In the genomic region with DNA sequence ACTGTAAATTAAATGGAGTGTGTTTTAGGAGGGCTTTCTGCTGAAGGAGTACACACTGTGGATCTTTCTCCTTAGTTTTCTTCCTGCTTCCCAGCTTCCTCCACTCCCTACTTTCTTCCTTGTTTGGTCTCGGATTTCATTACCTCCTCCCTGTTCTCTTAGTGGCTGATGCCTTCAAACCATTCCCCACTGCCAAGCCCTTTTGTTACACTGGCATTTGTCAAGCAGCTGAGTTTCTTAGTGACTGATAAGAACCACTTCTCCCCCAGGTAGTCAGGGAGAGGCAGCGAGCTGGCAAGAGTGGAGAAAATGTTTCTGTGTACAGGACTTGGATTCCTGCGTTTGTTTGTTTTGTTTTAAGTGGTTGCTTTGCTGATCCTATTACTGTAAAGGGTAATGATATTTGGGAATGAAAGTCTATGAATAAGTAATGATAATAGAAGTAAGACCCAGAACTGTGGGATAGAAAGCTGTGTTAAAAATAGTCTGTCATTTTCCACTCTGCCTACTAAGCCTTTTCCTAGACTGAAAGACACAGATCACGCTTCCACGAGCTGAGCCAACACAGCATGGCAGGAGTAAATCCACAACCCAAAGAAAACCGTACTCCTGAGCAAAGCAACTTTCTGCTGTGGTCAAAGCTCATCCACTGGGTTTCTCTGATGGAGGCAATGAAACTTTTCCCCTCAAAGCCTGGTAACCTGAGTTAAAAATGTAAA, we compare ENCODE assay signal across 13 cellular contexts. TPM values are rescaled to one million over a fixed set of nuclear protein-coding genes. Genes with fewer than 3 reads are reported as not detected.
DNase-seq lines count a peak whose midpoint lies in the region; FAIRE-seq and TF ChIP-seq lines count a peak whose summit lies in the region.
"Had no signal": no experiment of that assay in that cellular context is flagged by ENCODE, and none has a peak within 500 bp of the region (broad histone marks: within the 10 kb centered on the region; RNA-seq: fewer than 3 reads in every experiment).

No MANE protein-coding gene starts in this region.

- no peak overlapping the region for H2AK5ac ChIP-seq in H1 (ENCODE audit: low read depth, low read length)

- peak overlapping the region in 1 of 2 experiments; percentile 33; a peak in 1 of 4 replicates for H3K4me2 ChIP-seq in H1 (ENCODE audit: insufficient read depth in 1 of 2, low read depth in 2 of 2, low read length in 2 of 2)

- TF ChIP-seq POLR2A in H1 (IDR thresholded peaks at IDR 0.05; ENCODE audit: control extremely low read depth in 1 of 2, low read depth in 2 of 2, low read length in 2 of 2) (no peak), esophagus squamous epithelium (IDR thresholded peaks at IDR 0.05) (no peak)

- H3K4ac ChIP-seq in H1 (replicated peaks; ENCODE audit: insufficient read length, low read depth, low read length) = no peak overlapping the region

- intact Hi-C loops in esophagus squamous epithelium (cut with DNase I) = no loop called here

- 57% methylated on average over 6 of the region's 6 CpGs; no CpG with 5 or more reads in 1 of the 2 experiments for WGBS in H1 (ENCODE audit: extremely low coverage in 1 of 2, insufficient coverage in 1 of 2, insufficient read length in 1 of 2, insufficient replicate concordance in 2 of 2, low coverage in 1 of 2, low lambda C conversion rate in 2 of 2, missing lambda C conversion rate in 1 of 2), 2 experiments
- 7 to 52% methylated on average over 5 to 6 of the region's 6 CpGs for WGBS in esophagus squamous epithelium, 2 donors

- H4K5ac ChIP-seq in H1 (ENCODE audit: insufficient read length, low read depth, low read length) = no peak overlapping the region

- CTCF ChIA-PET in H1 (lab: Charles Lee; ENCODE audit: partially characterized antibody) (interaction anchor here (0.9 to 2.5 kb wide), 9 partner anchors 11 to 399 kb away, joined by 3 to 10 read pairs (median 4); no protein-coding TSS in a partner anchor), GM10248 (lab: Yijun Ruan, JAX) (interaction anchor here (2.3 kb wide), 1 partner anchor 11 kb away, joined by 4 read pairs; no protein-coding TSS in a partner anchor)
- CTCF ChIA-PET in activated naive CD4-positive, alpha-beta T cell treated with anti-CD3 and anti-CD28 coated beads, Interleukin-2, amount 10 ng/mL, durations not matched to agents 7 days and 5 days (lab: Charles Lee) = interaction anchor here (0.7 kb wide), 1 partner anchor 15 kb away, joined by 3 read pairs; no protein-coding TSS in a partner anchor

- H3K4me1 Mint-ChIP-seq in activated naive CD4-positive, alpha-beta T cell treated with anti-CD3 and anti-CD28 coated beads, Interleukin-2, amount 10 ng/mL, durations not matched to agents 7 days and 5 days = no peaks in the 10 kb centered on the region
- H3K4me1 Mint-ChIP-seq: stimulated activated naive CD8-positive, alpha-beta T cell treated with anti-CD3 and anti-CD28 coated beads, Interleukin-15, amount 100 ng/mL, for 72 hours had no signal

- DNase-seq in DMS79 treated with DMSO at 0.1 percent for 48 hours (lab: John Stamatoyannopoulos, UW) (peak; percentile 96), NCI-H2107 treated with DMSO at 0.1 percent for 48 hours (lab: John Stamatoyannopoulos, UW; ENCODE audit: unreplicated experiment) (peak; percentile 90), H1 (ENCODE audit: low read depth in 1 of 2, low spot score in 2 of 2) (no peak), myocyte (ENCODE audit: low read depth) (peak; percentile 73), GM10248 (ENCODE audit: extremely low spot score) (no peak), HuH-7 (ENCODE audit: low spot score) (no peak), esophagus squamous epithelium (lab: John Stamatoyannopoulos, UW) (no peak)
- no peak for DNase-seq in activated naive CD4-positive, alpha-beta T cell treated with anti-CD3 and anti-CD28 coated beads, Interleukin-2, amount 10 ng/mL, durations not matched to agents 7 days and 5 days
- DNase-seq: DND-41; NCI-H146; stimulated activated naive CD8-positive, alpha-beta T cell treated with anti-CD3 and anti-CD28 coated beads, Interleukin-15, amount 100 ng/mL, for 72 hours; T1000 had no signal

- no peaks in the 10 kb centered on the region for H3K79me2 ChIP-seq in H1 (ENCODE audit: control insufficient read depth in 1 of 2, insufficient read depth in 2 of 2, low read length in 2 of 2)

- peaks cover 0 to 3% (median 0%) of the 10 kb centered on the region in 4 experiments; a peak in 1 of 7 replicates for H3K4me1 ChIP-seq in H1 (replicated peaks in 1 of 4; ENCODE audit: control insufficient read depth in 3 of 4, insufficient read depth in 4 of 4, low read length in 3 of 4)
- peaks cover 0 to 11% (median 0%) of the 10 kb centered on the region in 3 donors for H3K4me1 ChIP-seq in esophagus squamous epithelium

- no peak for TF ChIP-seq CTCF in H1 (IDR thresholded peaks at IDR 0.05; ENCODE audit: control extremely low read depth in 1 of 3, insufficient read depth in 1 of 3, low read depth in 1 of 3, low read length in 3 of 3)
- no peak for TF ChIP-seq CTCF in GM10248 (IDR thresholded peaks at IDR 0.05; ENCODE audit: control extremely low read depth, extremely low read depth, low read depth, missing control alignments)
- no peak for TF ChIP-seq CTCF in esophagus squamous epithelium (IDR thresholded peaks at IDR 0.05)

- no peak overlapping the region for H3K14ac ChIP-seq in H1 (ENCODE audit: insufficient read length)

- H4K8ac ChIP-seq in H1 (ENCODE audit: extremely low read depth, insufficient read depth, low read length) = no peak overlapping the region

- no peak overlapping the region for H2BK120ac ChIP-seq in H1 (replicated peaks; ENCODE audit: low read depth, low read length)

- FAIRE-seq in H1 (lab: Jason Lieb, UNC) = peak; percentile 91

- H2AFZ ChIP-seq in H1 (ENCODE audit: low read length) = peak overlapping the region; percentile 91

- no peaks in the 10 kb centered on the region for H3K9me3 Mint-ChIP-seq in activated naive CD4-positive, alpha-beta T cell treated with anti-CD3 and anti-CD28 coated beads, Interleukin-2, amount 10 ng/mL, durations not matched to agents 7 days and 5 days
- H3K9me3 Mint-ChIP-seq: stimulated activated naive CD8-positive, alpha-beta T cell treated with anti-CD3 and anti-CD28 coated beads, Interleukin-15, amount 100 ng/mL, for 72 hours had no signal

- TF ChIP-seq EP300 in H1 (IDR thresholded peaks at IDR 0.05; ENCODE audit: borderline replicate concordance in 1 of 2, low read depth in 2 of 2, low read length in 2 of 2) = no peak

- H3K9me3 ChIP-seq in H1 (ENCODE audit: insufficient read depth in 2 of 2, low read depth in 1 of 2, low read length in 1 of 2) (no peaks in the 10 kb centered on the region), esophagus squamous epithelium (no peaks in the 10 kb centered on the region)

- no peak overlapping the region for H2BK15ac ChIP-seq in H1 (ENCODE audit: low read length)

- H3K27me3 Mint-ChIP-seq in activated naive CD4-positive, alpha-beta T cell treated with anti-CD3 and anti-CD28 coated beads, Interleukin-2, amount 10 ng/mL, durations not matched to agents 7 days and 5 days = peaks cover 7% of the 10 kb centered on the region

- no peak overlapping the region for H2BK5ac ChIP-seq in H1 (ENCODE audit: low read depth, low read length)

- no peak overlapping the region for H3K27ac Mint-ChIP-seq in activated naive CD4-positive, alpha-beta T cell treated with anti-CD3 and anti-CD28 coated beads, Interleukin-2, amount 10 ng/mL, durations not matched to agents 7 days and 5 days
- H3K27ac Mint-ChIP-seq: stimulated activated naive CD8-positive, alpha-beta T cell treated with anti-CD3 and anti-CD28 coated beads, Interleukin-15, amount 100 ng/mL, for 72 hours had no signal

- no peak overlapping the region for H3K18ac ChIP-seq in H1 (ENCODE audit: extremely low read depth, low read length)

- H3K23me2 ChIP-seq in H1 (ENCODE audit: low read depth, low read length) = no peaks in the 10 kb centered on the region

- H4K20me1 ChIP-seq in H1 (replicated peaks in 1 of 2; ENCODE audit: control insufficient read depth in 1 of 2, insufficient read depth in 2 of 2, low read length in 2 of 2) = no peaks in the 10 kb centered on the region

- H3K27me3 ChIP-seq in H1 (replicated peaks in 1 of 4; ENCODE audit: control insufficient read depth in 3 of 4, extremely low read depth in 1 of 4, insufficient read depth in 3 of 4, low read length in 3 of 4) (no peaks in the 10 kb centered on the region; a peak in 1 of 7 replicates), esophagus squamous epithelium (no peaks in the 10 kb centered on the region)

- no peak overlapping the region for H2BK12ac ChIP-seq in H1 (ENCODE audit: low read depth, low read length)

- no peak overlapping the region for H2BK20ac ChIP-seq in H1 (ENCODE audit: low read length)

- H3K36me3 ChIP-seq in H1 (ENCODE audit: control insufficient read depth in 2 of 4, insufficient read depth in 4 of 4, low read length in 3 of 4) (no peaks in the 10 kb centered on the region), esophagus squamous epithelium (no peaks in the 10 kb centered on the region)

- no peak overlapping the region for H3K56ac ChIP-seq in H1 (replicated peaks; ENCODE audit: insufficient read length, low read depth, low read length)

- H4K91ac ChIP-seq in H1 (replicated peaks; ENCODE audit: insufficient read length, low read length) = no peak overlapping the region

- H3K79me1 ChIP-seq in H1 (ENCODE audit: low read depth, low read length) = no peaks in the 10 kb centered on the region

- H3K36me3 Mint-ChIP-seq in activated naive CD4-positive, alpha-beta T cell treated with anti-CD3 and anti-CD28 coated beads, Interleukin-2, amount 10 ng/mL, durations not matched to agents 7 days and 5 days = no peaks in the 10 kb centered on the region

- no peak overlapping the region for H3K27ac ChIP-seq in H1 (ENCODE audit: low read depth, low read length)
- H3K27ac ChIP-seq in esophagus squamous epithelium = peak overlapping the region in 1 of 4 donors; percentile 26

- H3K4me3 Mint-ChIP-seq in activated naive CD4-positive, alpha-beta T cell treated with anti-CD3 and anti-CD28 coated beads, Interleukin-2, amount 10 ng/mL, durations not matched to agents 7 days and 5 days = no peak overlapping the region
- H3K4me3 Mint-ChIP-seq: stimulated activated naive CD8-positive, alpha-beta T cell treated with anti-CD3 and anti-CD28 coated beads, Interleukin-15, amount 100 ng/mL, for 72 hours had no signal

- H3K23ac ChIP-seq in H1 (ENCODE audit: insufficient read length) = no peak overlapping the region

- TF ChIP-seq RAD21 in H1 (IDR thresholded peaks at IDR 0.05 in 1 of 2, conservative IDR thresholded peaks at IDR 0.05 in 1 of 2; ENCODE audit: low read depth in 2 of 2, low read length in 2 of 2) = no peak

- H3K4me3 ChIP-seq in H1 (ENCODE audit: extremely low read depth in 1 of 4, insufficient read depth in 2 of 4, low read depth in 3 of 4, low read length in 4 of 4) (no peak overlapping the region), esophagus squamous epithelium (no peak overlapping the region)
- H3K4me3 ChIP-seq: skin epidermis had no signal

- POLR2A ChIA-PET in H1 (lab: Charles Lee; ENCODE audit: partially characterized antibody) = interaction anchor here (1.2 to 2.4 kb wide), 3 partner anchors 10 to 152 kb away, joined by 3 to 12 read pairs (median 7); no protein-coding TSS in a partner anchor
- POLR2A ChIA-PET in GM10248 (lab: Yijun Ruan, JAX) = no interaction called here

- H3K9ac ChIP-seq in H1 (replicated peaks in 1 of 4; ENCODE audit: extremely low read depth in 1 of 4, low read depth in 3 of 4, low read length in 3 of 4) = no peak overlapping the region

RNA-seq across cellular contexts. Expression of gene SERTAD4, which starts 10.1 kb away (rescaled TPM):
- 3.2 and 3.3 TPM in 2 replicates for total RNA-seq in H1 (2021; fragmentation: NEBNext Ultra II Directional; extraction: Animal tissue kit (Norgen Biotek cat#: 25700))
- 0.54 and 0.80 TPM in 2 replicates for polyA plus RNA-seq in H1 (2011; rRNA removed)
- polyA plus RNA-seq in H1 (2011; cell fraction: cytosol; rRNA removed) = 0.63 TPM
- polyA plus RNA-seq in H1 (2011; cell fraction: nucleus; rRNA removed) = 1.2 TPM
- polyA plus RNA-seq in H1 (2012, experiment 1 of 2) = 0.92 to 1.7 TPM (median 1.5 TPM) in 4 replicates
- polyA plus RNA-seq in H1 (2012, experiment 2 of 2) = 0.21 TPM
- 3.9 TPM for polyA plus RNA-seq in H1 (2013, experiment 1 of 2)
- 4.0 TPM for polyA plus RNA-seq in H1 (2013, experiment 2 of 2)
- 0.85 and 1.2 TPM in 2 replicates for polyA minus RNA-seq in H1 (2011; rRNA and poly(A)+ RNA removed)
- polyA minus RNA-seq in H1 (2011; cell fraction: cytosol; rRNA and poly(A)+ RNA removed) = 0.51 TPM
- 2.9 TPM for polyA minus RNA-seq in H1 (2011; cell fraction: nucleus; rRNA and poly(A)+ RNA removed)
- total RNA-seq in myocyte = 0.05 TPM in 1 of 2 replicates, not detected in the other
- 9.1 TPM for polyA plus RNA-seq in myocyte (2012)
- 10 to 100 TPM in 2 of 4 donors, 1 to 10 TPM in 2; 6.9 to 16.8 (median 11.5) TPM for total RNA-seq in esophagus squamous epithelium

Comparison
In these comparisons a context has a peak if more than half of its experiments do, and no peak if none do; other contexts are left out.
1. DNase-seq: peak in DMS79 treated with DMSO at 0.1 percent for 48 hours (single experiment), NCI-H2107 treated with DMSO at 0.1 percent for 48 hours (single experiment) and myocyte (single experiment); none in H1 (0 of 2), GM10248 (single experiment), HuH-7 (single experiment), activated naive CD4-positive, alpha-beta T cell treated with anti-CD3 and anti-CD28 coated beads, Interleukin-2, amount 10 ng/mL, durations not matched to agents 7 days and 5 days (single experiment) and esophagus squamous epithelium (single experiment).